In the genomic region with DNA sequence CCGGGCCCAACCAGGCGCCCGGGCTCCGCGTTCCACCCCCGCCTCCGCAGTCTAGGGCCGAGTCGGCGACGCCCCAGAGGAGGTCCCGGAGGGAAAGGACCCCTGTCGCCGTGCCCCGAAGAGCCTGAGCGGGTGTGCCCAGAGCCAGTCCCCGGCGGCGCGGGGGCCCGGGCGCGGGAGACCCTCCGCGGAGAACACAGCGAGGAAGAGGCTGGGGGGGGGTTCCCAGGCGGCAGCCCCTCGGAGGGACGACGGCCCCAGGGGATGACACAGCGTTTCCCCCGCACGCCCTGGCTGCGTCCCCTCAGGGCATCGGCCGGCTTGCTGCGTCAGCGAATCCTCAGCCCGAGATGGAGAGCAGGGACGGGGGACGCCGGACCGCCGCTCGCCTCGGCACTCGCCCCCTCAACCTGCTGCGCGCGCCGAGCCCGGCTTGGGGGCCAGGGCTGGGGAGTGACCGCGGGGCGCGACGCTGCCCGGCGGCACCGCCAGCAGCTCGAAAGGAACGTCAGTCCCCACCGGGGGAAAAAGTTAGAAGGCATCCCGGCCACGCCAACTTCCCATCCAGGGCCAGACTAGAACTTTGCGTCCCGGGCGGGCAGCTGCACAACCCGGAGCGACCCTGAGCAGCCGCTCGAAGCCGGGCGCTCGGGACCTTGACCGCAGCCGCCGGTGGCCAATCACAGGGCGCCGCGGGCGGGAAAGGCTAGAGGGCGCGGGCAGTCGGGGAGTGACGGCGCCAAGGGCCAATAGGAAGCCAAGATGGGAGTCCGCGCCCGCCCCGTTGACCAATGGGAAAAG, we compare ENCODE assay signal across 8 cellular contexts. TPM values are rescaled to one million over a fixed set of nuclear protein-coding genes. Genes with fewer than 3 reads are reported as not detected.
DNase-seq lines count a peak whose midpoint lies in the region; ATAC-seq, FAIRE-seq and TF ChIP-seq lines count a peak whose summit lies in the region.

No MANE protein-coding gene starts in this region.

- H3K27me3 ChIP-seq in bronchial epithelial cell (ENCODE audit: control insufficient read depth, insufficient read depth, low read length) (no peaks in the 10 kb centered on the region), smooth muscle cell (ENCODE audit: low read depth) (no peaks in the 10 kb centered on the region)

- H3K27me3 Mint-ChIP-seq in immature natural killer cell (ENCODE audit: low read depth in 3 of 3) = peaks cover 10 to 23% (median 22%) of the 10 kb centered on the region in 3 donors

- H3K36me3 Mint-ChIP-seq in immature natural killer cell = no peaks in the 10 kb centered on the region

- CTCF ChIA-PET in AG04449 (lab: Yijun Ruan, JAX) = interaction anchor here (0.8 to 9.2 kb wide), 5 partner anchors 8 to 177 kb away, joined by 3 to 98 read pairs (median 5); no protein-coding TSS in a partner anchor

- no peaks in the 10 kb centered on the region for H3K9me3 Mint-ChIP-seq in immature natural killer cell

- H3K4me3 ChIP-seq in AG04449 (ENCODE audit: low read depth, low read length) (peak overlapping the region; percentile 84), WI38 (ENCODE audit: low read depth, low read length) (peak overlapping the region; percentile 79), bronchial epithelial cell (ENCODE audit: low read depth, low read length) (peak overlapping the region; percentile 78), smooth muscle cell (peak overlapping the region; percentile 96)

- TF ChIP-seq CTCF in AG04449 (IDR thresholded peaks at IDR 0.05; ENCODE audit: insufficient read depth, low read length, missing control alignments) (no peak), WI38 (IDR thresholded peaks at IDR 0.05; ENCODE audit: low read depth, low read length) (no peak), bronchial epithelial cell (IDR thresholded peaks at IDR 0.05; ENCODE audit: insufficient read depth, low read length, severe bottlenecking) (no peak), smooth muscle cell (IDR thresholded peaks at IDR 0.05; ENCODE audit: borderline replicate concordance, insufficient read depth, poor library complexity, severe bottlenecking) (no peak)

- peak overlapping the region; percentile 100 for H3K4me2 ChIP-seq in smooth muscle cell

- H3K79me2 ChIP-seq in smooth muscle cell (ENCODE audit: low read depth) = peaks cover 37% of the 10 kb centered on the region

- H4K20me1 ChIP-seq in smooth muscle cell (ENCODE audit: low read depth) = peaks cover 17% of the 10 kb centered on the region

- under 1% methylated on average over 74 of the region's 91 CpGs for WGBS in smooth muscle cell (ENCODE audit: low lambda C conversion rate)

- H3K4me3 Mint-ChIP-seq in immature natural killer cell = peak overlapping the region; percentile 91 to 98 (median 94)

- peaks cover 10% of the 10 kb centered on the region for H3K4me1 ChIP-seq in smooth muscle cell (ENCODE audit: low read depth)

- no peaks in the 10 kb centered on the region for H3K9me3 ChIP-seq in smooth muscle cell (replicated peaks; ENCODE audit: low read depth)

- peaks cover 8% of the 10 kb centered on the region for H3F3A ChIP-seq in smooth muscle cell (ENCODE audit: low read depth)

- peak; percentile 95 for ATAC-seq in GM18907 (IDR thresholded peaks at IDR 0.05; ENCODE audit: unreplicated experiment)
- peak; percentile 92 for ATAC-seq in HG03139 (IDR thresholded peaks at IDR 0.05; ENCODE audit: unreplicated experiment)

- POLR2A ChIA-PET in AG04449 (lab: Yijun Ruan, JAX) = interaction anchor here (0.7 to 1.0 kb wide), 2 partner anchors 9 to 16 kb away, joined by 3 to 4 read pairs; no protein-coding TSS in a partner anchor

- H3K36me3 ChIP-seq in bronchial epithelial cell (ENCODE audit: control insufficient read depth, insufficient read depth, low read length) (peaks cover 2% of the 10 kb centered on the region), smooth muscle cell (ENCODE audit: low read depth) (no peaks in the 10 kb centered on the region)

- H3K9ac ChIP-seq in smooth muscle cell (ENCODE audit: low read depth) = peak overlapping the region; percentile 92

- H3K27ac ChIP-seq in smooth muscle cell (ENCODE audit: low read depth) = peak overlapping the region; percentile 95

- H3K4me1 Mint-ChIP-seq in immature natural killer cell = peaks cover 30 to 43% of the 10 kb centered on the region in 2 donors

- DNase-seq in AG04449 (ENCODE audit: low read depth, low spot score) = peak; percentile 69
- peak; percentile 77 for DNase-seq in NCI-H2196 (lab: John Stamatoyannopoulos, UW; ENCODE audit: unreplicated experiment)
- DNase-seq in bronchial epithelial cell (ENCODE audit: low read depth) = peak; percentile 76
- DNase-seq in immature natural killer cell = peak; percentile 97 to 99 (median 98)
- peak; percentile 91 for DNase-seq in smooth muscle cell (lab: John Stamatoyannopoulos, UW; ENCODE audit: unreplicated experiment)

- H3K27ac Mint-ChIP-seq in immature natural killer cell = peak overlapping the region; percentile 86 to 93 (median 91)

- no peak for FAIRE-seq in bronchial epithelial cell (lab: Jason Lieb, UNC)

- H2AFZ ChIP-seq in smooth muscle cell (ENCODE audit: low read depth) = peak overlapping the region; percentile 82

RNA-seq across cellular contexts. Expression of gene SFXN5, which starts 0.7 kb away (rescaled TPM):
- total RNA-seq in bronchial epithelial cell (5.3 and 8.2 TPM in 2 replicates), smooth muscle cell (6.9 and 8.8 TPM in 2 replicates)
- polyA plus RNA-seq in immature natural killer cell (1 to 10 TPM; 2.4 to 4.5 (median 3.3) TPM), smooth muscle cell (8.3 and 19.2 TPM in 2 replicates)

RNA-seq across cellular contexts. Expression of gene RAB11FIP5, which starts 41.9 kb away (rescaled TPM):
- total RNA-seq in bronchial epithelial cell (19.5 and 21.9 TPM in 2 replicates), smooth muscle cell (23.3 and 24.3 TPM in 2 replicates)
- polyA plus RNA-seq in immature natural killer cell (1 to 10 TPM; 3.7 to 6.6 (median 5.0) TPM), smooth muscle cell (31.3 and 32.0 TPM in 2 replicates)

Comparison
In these comparisons a context has a peak if more than half of its experiments do, and no peak if none do; other contexts are left out.
1. Peak in every context shown above with its lines: DNase-seq, ATAC-seq, H3K4me3 ChIP-seq and H3K27ac ChIP-seq.